ENCODE assay signal across 15 cellular contexts in the genomic region with DNA sequence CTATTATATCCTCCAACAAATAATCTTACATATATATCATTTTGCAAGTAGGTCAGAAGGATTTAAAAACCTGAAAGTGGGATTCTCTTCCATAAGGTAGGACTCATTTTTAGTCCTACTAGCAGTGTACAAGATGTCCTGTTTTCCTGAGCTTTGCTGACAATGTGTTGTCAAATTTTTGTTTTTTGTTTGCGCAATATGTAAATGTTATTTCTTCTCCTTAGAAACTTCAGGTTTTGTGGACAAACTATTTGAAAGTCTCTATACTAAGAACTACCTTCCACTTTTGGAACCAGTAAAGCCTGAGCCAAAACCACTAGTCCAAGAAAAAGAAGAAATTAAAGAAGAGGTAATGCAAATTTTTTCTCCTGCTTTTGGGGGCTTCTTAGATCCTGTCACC.
"Had no signal": no experiment of that assay in that cellular context is flagged by ENCODE, and none has a peak within 500 bp of the region (broad histone marks: within the 10 kb centered on the region; RNA-seq: fewer than 3 reads in every experiment).

No MANE protein-coding gene starts in this region.

- H3K27me3 ChIP-seq: colonic mucosa, gastrocnemius medialis, right atrium auricular region had no signal

- ATAC-seq: gastrocnemius medialis, left lobe of liver, natural killer cell had no signal

- H3K4me3 Mint-ChIP-seq: endodermal cell, mesothelial cell of epicardium, natural killer cell, neural crest cell had no signal

- H3K27ac Mint-ChIP-seq: endodermal cell, mesothelial cell of epicardium had no signal

- H3K4me3 ChIP-seq: colonic mucosa, gastrocnemius medialis, right atrium auricular region had no signal

- H3K36me3 ChIP-seq: colonic mucosa had no signal

- H3K4me1 Mint-ChIP-seq: endodermal cell, mesothelial cell of epicardium, neural crest cell had no signal

- H3K9me3 Mint-ChIP-seq: endodermal cell, mesothelial cell of epicardium, natural killer cell, neural crest cell had no signal

- DNase-seq: colonic mucosa; dermis blood vessel endothelial cell; endodermal cell; gastrocnemius medialis; islet precursor cell; natural killer cell; posterior cingulate gyrus; small intestine; stimulated activated CD4-positive, alpha-beta T cell treated with anti-CD3 and anti-CD28 coated beads, Interleukin-12 subunit alpha, Interleukin-12 subunit beta, amount 100 ng/mL, for 4 hours; stimulated activated naive CD4-positive, alpha-beta T cell treated with Interleukin-2 at 50 U/mL for 16 hours; trophoblast cell had no signal

- H3K4me1 ChIP-seq: colonic mucosa had no signal

- H3K9me3 ChIP-seq: colonic mucosa, gastrocnemius medialis, right atrium auricular region had no signal
